20 cellular contexts compared by ENCODE assay signal in the genomic region with DNA sequence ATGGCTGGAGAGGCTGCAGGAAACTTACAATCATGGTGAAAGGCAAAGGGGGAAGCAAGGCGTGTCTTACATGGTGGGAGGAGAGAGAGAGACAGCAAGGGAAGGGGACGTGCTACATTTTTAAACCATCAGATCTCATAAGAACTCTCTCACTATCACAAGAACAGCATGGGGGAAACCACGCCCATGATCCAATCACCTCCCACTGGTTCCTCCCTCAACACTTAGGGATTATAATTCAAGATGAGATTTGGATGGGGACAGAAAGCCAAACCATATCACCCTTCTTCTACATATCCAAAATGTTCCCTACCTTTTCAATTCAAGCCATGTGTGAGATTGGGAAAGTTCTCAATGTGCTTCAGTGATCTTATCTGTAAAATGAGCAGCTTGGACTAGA. TPM values are rescaled to one million over a fixed set of nuclear protein-coding genes. Genes with fewer than 3 reads are reported as not detected.
A peak's percentile ranks its signal among the peaks of the same experiment; 100 is the strongest.
DNase-seq lines count a peak whose midpoint lies in the region; ATAC-seq and TF ChIP-seq lines count a peak whose summit lies in the region.
"Had no signal": no experiment of that assay in that cellular context is flagged by ENCODE, and none has a peak within 500 bp of the region (broad histone marks: within the 10 kb centered on the region; RNA-seq: fewer than 3 reads in every experiment).

No MANE protein-coding gene starts in this region.

- H3K27ac Mint-ChIP-seq in MCF 10A (ENCODE audit: low read depth, unreplicated experiment) (peak overlapping the region; percentile 59), neural crest cell (ENCODE audit: unreplicated experiment) (peak overlapping the region; percentile 54)

- POLR2A ChIA-PET in MCF 10A (lab: Yijun Ruan, JAX) (interaction anchor here (6.6 kb wide), 1 partner anchor 22 kb away, joined by 55 read pairs; a partner anchor contains a TSS), IMR-90 (lab: Charles Lee; ENCODE audit: unreplicated experiment) (no interaction called here)

- H3K14ac ChIP-seq in IMR-90 (replicated peaks; ENCODE audit: low read depth, low read length), result no peak overlapping the region

- H2AK9ac ChIP-seq in IMR-90 (replicated peaks; ENCODE audit: low read depth, low read length, poor library complexity), result no peak overlapping the region

- no peak overlapping the region for H3K4ac ChIP-seq in IMR-90 (ENCODE audit: low read depth, low read length)

- no peaks in the 10 kb centered on the region for H3K9me3 ChIP-seq in breast epithelium
- no peaks in the 10 kb centered on the region for H3K9me3 ChIP-seq in IMR-90 (ENCODE audit: control insufficient read depth, insufficient read depth, low read length)
- H3K9me3 ChIP-seq in stomach, result no peaks in the 10 kb centered on the region
- H3K9me3 ChIP-seq in MG63, result no peaks in the 10 kb centered on the region
- H3K9me3 ChIP-seq: BE2C, SJCRH30 had no signal

- H3K9ac ChIP-seq in IMR-90 (ENCODE audit: low read depth, low read length), result no peak overlapping the region

- H3K27ac ChIP-seq in breast epithelium, result no peak overlapping the region
- no peak overlapping the region for H3K27ac ChIP-seq in IMR-90 (ENCODE audit: insufficient read depth, low read length)
- H3K27ac ChIP-seq in stomach, result peak overlapping the region; percentile 53 to 92 (median 74)
- H3K27ac ChIP-seq: SJCRH30 had no signal

- H3K4me3 Mint-ChIP-seq in MCF 10A (ENCODE audit: unreplicated experiment) (no peak overlapping the region), neural crest cell (no peak overlapping the region)

- CTCF ChIA-PET in MCF 10A (lab: Yijun Ruan, JAX) (interaction anchor here (0.6 to 16.0 kb wide), 13 partner anchors 8 to 498 kb away, joined by 3 to 336 read pairs (median 8); a partner anchor contains a TSS), IMR-90 (lab: Yijun Ruan, JAX) (no interaction called here)

- WGBS in IMR-90 (ENCODE audit: extremely low coverage in 2 of 2, insufficient read length in 1 of 2), 2 experiments, result no CpG with 5 or more reads among the region's 3 CpGs
- 63 to 80% (median 73%) methylated on average over 3 of the region's 3 CpGs for WGBS in stomach, 5 donors

- no peak overlapping the region for H2BK20ac ChIP-seq in IMR-90 (ENCODE audit: low read depth, low read length)

- H3K36me3 Mint-ChIP-seq in MCF 10A (ENCODE audit: insufficient read depth, unreplicated experiment) (peaks cover 7% of the 10 kb centered on the region), neural crest cell (ENCODE audit: low read depth) (no peaks in the 10 kb centered on the region)

- H4K8ac ChIP-seq in IMR-90 (ENCODE audit: low read depth in 2 of 2, low read length in 2 of 2), result no peak overlapping the region

- 0 out of 4 replicates have a peak, but pooled peaks cover 0 to 2% of the 10 kb centered on the region in 2 experiments for H3K79me1 ChIP-seq in IMR-90 (ENCODE audit: low read depth in 1 of 2, low read length in 2 of 2)

- BruUV-seq in MCF 10A (replicated peaks; lab: Mats Ljungman, UMichigan) (no TSS peak), IMR-90 (replicated peaks; lab: Mats Ljungman, UMichigan) (no TSS peak)

- no peak for TF ChIP-seq POLR2A in breast epithelium (IDR thresholded peaks at IDR 0.05)
- no peak for TF ChIP-seq POLR2A in IMR-90 (IDR thresholded peaks at IDR 0.05; ENCODE audit: low read depth, low read length)
- no peak for TF ChIP-seq POLR2A in stomach (IDR thresholded peaks at IDR 0.05)

- H4K5ac ChIP-seq in IMR-90 (ENCODE audit: low read depth, low read length), result no peak overlapping the region

- H2BK5ac ChIP-seq in IMR-90 (ENCODE audit: low read depth, low read length, poor library complexity, severe bottlenecking), result no peak overlapping the region

- no peak overlapping the region for H3K23ac ChIP-seq in IMR-90 (ENCODE audit: low read depth, low read length)

- no peaks in the 10 kb centered on the region for H3K9me3 Mint-ChIP-seq in MCF 10A (ENCODE audit: unreplicated experiment)
- H3K9me3 Mint-ChIP-seq in neural crest cell, result no peaks in the 10 kb centered on the region

- in situ Hi-C loops in IMR-90 (cut with MboI; ENCODE audit: low sequenced_read_pairs), result loop anchor here (10.0 kb wide), 2 partner anchors 181 to 291 kb away; a partner anchor contains a TSS

- H3K27me3 Mint-ChIP-seq in MCF 10A (ENCODE audit: insufficient read depth, unreplicated experiment) (no peaks in the 10 kb centered on the region), neural crest cell (ENCODE audit: low read depth) (no peaks in the 10 kb centered on the region)

- no peaks in the 10 kb centered on the region for H3K36me3 ChIP-seq in breast epithelium
- H3K36me3 ChIP-seq in IMR-90 (ENCODE audit: control insufficient read depth, insufficient read depth, low read length), result no peaks in the 10 kb centered on the region
- H3K36me3 ChIP-seq in stomach, result no peaks in the 10 kb centered on the region
- no peaks in the 10 kb centered on the region for H3K36me3 ChIP-seq in MG63
- H3K36me3 ChIP-seq: BE2C, SJCRH30 had no signal

- no peak overlapping the region for H3K4me2 ChIP-seq in IMR-90 (ENCODE audit: low read depth, low read length)

- no peak overlapping the region for H3K4me3 ChIP-seq in breast epithelium
- H3K4me3 ChIP-seq in IMR-90 (ENCODE audit: insufficient read depth, low read depth, low read length), result no peak overlapping the region
- H3K4me3 ChIP-seq in stomach, result no peak overlapping the region
- H3K4me3 ChIP-seq in MG63, result no peak overlapping the region
- H3K4me3 ChIP-seq: K562, SJCRH30 had no signal

- no peak for TF ChIP-seq EP300 in stomach (IDR thresholded peaks at IDR 0.05)

- H3K4me1 ChIP-seq in breast epithelium (peaks cover 0 to 6% of the 10 kb centered on the region in 2 donors), IMR-90 (ENCODE audit: control insufficient read depth, insufficient read depth, low read length) (peaks cover 14% of the 10 kb centered on the region), stomach (peaks cover 16 to 65% (median 35%) of the 10 kb centered on the region in 4 donors)

- H3K27me3 ChIP-seq in breast epithelium (no peaks in the 10 kb centered on the region), IMR-90 (ENCODE audit: control insufficient read depth, insufficient read depth, low read length) (no peaks in the 10 kb centered on the region), stomach (no peaks in the 10 kb centered on the region), MG63 (no peaks in the 10 kb centered on the region)
- H3K27me3 ChIP-seq: BE2C, SJCRH30 had no signal

- H3K9me1 ChIP-seq in IMR-90 (ENCODE audit: insufficient read depth, low read length), result peaks cover 7% of the 10 kb centered on the region; the same call in 1 of the 2 replicates

- H3K4me1 Mint-ChIP-seq in MCF 10A (ENCODE audit: insufficient read depth, unreplicated experiment) (peaks cover 40% of the 10 kb centered on the region), neural crest cell (no peaks in the 10 kb centered on the region)

- H3K18ac ChIP-seq in IMR-90 (ENCODE audit: low read depth, low read length), result no peak overlapping the region

- H3K56ac ChIP-seq in IMR-90 (ENCODE audit: extremely low read depth, insufficient read depth, low read length), result no peak overlapping the region

- ATAC-seq in IMR-90 (ENCODE audit: low read depth), result no peak
- ATAC-seq: K562 had no signal

- H2BK120ac ChIP-seq in IMR-90 (ENCODE audit: low read depth, low read length), result no peak overlapping the region

- TF ChIP-seq RAD21 in IMR-90 (IDR thresholded peaks at IDR 0.05; ENCODE audit: low read length), result no peak

- TF ChIP-seq CTCF in MCF 10A (IDR thresholded peaks at IDR 0.05; ENCODE audit: unreplicated experiment) (no peak), breast epithelium (IDR thresholded peaks at IDR 0.05) (no peak), IMR-90 (conservative IDR thresholded peaks at IDR 0.05; ENCODE audit: low read depth, low read length) (no peak), neural crest cell (conservative IDR thresholded peaks at IDR 0.05) (no peak), stomach (IDR thresholded peaks at IDR 0.05) (no peak)

- intact Hi-C loops in MCF 10A (cut with micrococcal nuclease) (loop anchor here (5.0 kb wide), 1 partner anchor 563 kb away; no protein-coding TSS in a partner anchor), breast epithelium (cut with DNase I; ENCODE audit: low total_unique reads) (loop anchor here (5.0 kb wide), 1 partner anchor 63 kb away; no protein-coding TSS in a partner anchor), IMR-90 (cut with micrococcal nuclease) (loop anchor here (5.0 kb wide), 1 partner anchor 288 kb away; a partner anchor contains a TSS), stomach (cut with DNase I; ENCODE audit: low total_unique reads) (loop anchor here (10.0 kb wide), 2 partner anchors 61 to 201 kb away; a partner anchor contains a TSS)

- DNase-seq in MCF 10A (ENCODE audit: unreplicated experiment) (no peak), breast epithelium (ENCODE audit: low spot score in 2 of 2) (no peak), IMR-90 (no peak), neural crest cell (ENCODE audit: low read depth, low spot score) (no peak), stomach (no peak), MG63 (no peak), HK-2 (ENCODE audit: unreplicated experiment) (no peak)
- DNase-seq: BE2C, EL, GF-D8, GOT3, HCEC 1CT, NCI-H1105 treated with DMSO at 0.1 percent for 48 hours, NCI-H1694, NCI-H2081, NCI-H2171, NCI-H446, NCI-H526, SJCRH30 had no signal

- dilution Hi-C loops in IMR-90 (cut with HindIII; ENCODE audit: low sequenced_read_pairs, unreplicated experiment), result no loop called here

- H4K91ac ChIP-seq in IMR-90 (ENCODE audit: insufficient read depth, low read depth, low read length), result peak overlapping the region; percentile 35; the same call in 1 of the 2 replicates

- H2BK15ac ChIP-seq in IMR-90 (ENCODE audit: low read depth, low read length), result no peak overlapping the region

- no peak overlapping the region for H2AK5ac ChIP-seq in IMR-90 (ENCODE audit: low read depth, low read length)

- H4K20me1 ChIP-seq in IMR-90 (ENCODE audit: insufficient read depth, low read length), result no peaks in the 10 kb centered on the region

- no peak overlapping the region for H2AFZ ChIP-seq in IMR-90 (replicated peaks; ENCODE audit: low read length, poor library complexity)

TF ChIP-seq in IMR-90, 13 proteins besides CTCF, POLR2A, EP300 and RAD21 (continues in another document):
- TF ChIP-seq RCOR1 (IDR thresholded peaks at IDR 0.05; ENCODE audit: insufficient replicate concordance, low read length) (no peak), FOS (IDR thresholded peaks at IDR 0.05; ENCODE audit: low read depth, low read length) (no peak), SMC3 (IDR thresholded peaks at IDR 0.05; ENCODE audit: low read depth, low read length) (no peak), CEBPB (IDR thresholded peaks at IDR 0.05; ENCODE audit: low read depth, low read length) (no peak), MAFK (IDR thresholded peaks at IDR 0.05; ENCODE audit: low read depth, low read length) (no peak)

RNA-seq across cellular contexts. Expression of a gene that starts 22.9 kb away (rescaled TPM):
- total RNA-seq in MCF 10A (2022) (41.4 and 59.2 TPM in 2 replicates), breast epithelium (100 to 1,000 TPM in 1 of 3 donors, 10 to 100 TPM in 2; 42.1 to 106 (median 72.8) TPM), IMR-90 (2012; rRNA removed) (142 and 145 TPM in 2 replicates), neural crest cell (10.3 and 10.4 TPM in 2 replicates), stomach (10 to 100 TPM; 11.3 to 30.4 (median 14.0) TPM)
- polyA plus RNA-seq in IMR-90 (2012; rRNA removed) (193 and 277 TPM in 2 replicates), stomach (100 to 1,000 TPM in 1 of 3 donors, 10 to 100 TPM in 2; 51.0 to 211 (median 65.7) TPM)
- 266 and 276 TPM in 2 replicates for polyA plus RNA-seq in IMR-90 (2012; cell fraction: cytosol; rRNA removed)
- 92.8 and 245 TPM in 2 replicates for polyA plus RNA-seq in IMR-90 (2012; cell fraction: nucleus; rRNA removed; ENCODE audit: low replicate concordance)
- total RNA-seq in MG63 (2014; rRNA removed; shearing (Covaris generic); ENCODE audit: low replicate concordance), result 87.3 and 120 TPM in 2 replicates

Comparison
In these comparisons a context has a peak if more than half of its experiments do, and no peak if none do; other contexts are left out.
1. H3K27ac ChIP-seq: peak in stomach (5 of 5); none in breast epithelium (0 of 2) and IMR-90 (single experiment).